7 cellular contexts compared by ENCODE assay signal in genomic region chr3:113948015-113948917, GRCh38. TPM values are rescaled to one million over a fixed set of nuclear protein-coding genes. Genes with fewer than 3 reads are reported as not detected.
A peak's percentile ranks its signal among the peaks of the same experiment; 100 is the strongest.
DNase-seq lines count a peak whose midpoint lies in the region; ATAC-seq and TF ChIP-seq lines count a peak whose summit lies in the region.

No MANE protein-coding gene starts in this region.

- H3K9me3 ChIP-seq in effector memory CD4-positive, alpha-beta T cell (ENCODE audit: control insufficient read depth, low read length): no peaks in the 10 kb centered on the region
- H3K9me3 ChIP-seq in muscle layer of duodenum (ENCODE audit: control insufficient read depth in 1 of 2, low read length in 2 of 2): no peaks in the 10 kb centered on the region
- no peaks in the 10 kb centered on the region for H3K9me3 ChIP-seq in thoracic aorta

- H3K4me3 ChIP-seq in effector memory CD4-positive, alpha-beta T cell (ENCODE audit: insufficient read depth, low read depth, low read length, poor library complexity, severe bottlenecking): peak overlapping the region; percentile 80
- H3K4me3 ChIP-seq in muscle layer of duodenum (ENCODE audit: low read depth in 1 of 2, low read length in 2 of 2) (peak overlapping the region; percentile 65 to 89), thoracic aorta (peak overlapping the region; percentile 86)

- peak overlapping the region; percentile 64 for H3K4me3 Mint-ChIP-seq in activated CD4-positive, alpha-beta T cell treated with anti-CD3 and anti-CD28 coated beads, Interleukin-2, amount 10 ng/mL, durations not matched to agents 24 days and 14 days

- H3K27me3 ChIP-seq in effector memory CD4-positive, alpha-beta T cell (replicated peaks; ENCODE audit: control insufficient read depth, insufficient read depth, low read length, poor library complexity, severe bottlenecking): no peaks in the 10 kb centered on the region
- H3K27me3 ChIP-seq in muscle layer of duodenum (ENCODE audit: low read depth, low read length) (no peaks in the 10 kb centered on the region), thoracic aorta (replicated peaks; ENCODE audit: insufficient read depth) (no peaks in the 10 kb centered on the region)

- peak; percentile 48 for DNase-seq in NCI-H1105 (lab: John Stamatoyannopoulos, UW)
- DNase-seq in activated CD4-positive, alpha-beta T cell treated with anti-CD3 and anti-CD28 coated beads, Interleukin-2, amount 10 ng/mL, durations not matched to agents 24 days and 14 days: peak; percentile 76
- DNase-seq in effector memory CD4-positive, alpha-beta T cell: peak; percentile 5 to 27 (median 9)
- no peak for DNase-seq in thoracic aorta (ENCODE audit: low spot score)

- no peaks in the 10 kb centered on the region for H3K36me3 ChIP-seq in effector memory CD4-positive, alpha-beta T cell (ENCODE audit: control insufficient read depth, insufficient read depth, low read length)
- H3K36me3 ChIP-seq in muscle layer of duodenum (ENCODE audit: control insufficient read depth in 1 of 2, insufficient read depth in 2 of 2, low read length in 2 of 2): no peaks in the 10 kb centered on the region
- no peaks in the 10 kb centered on the region for H3K36me3 ChIP-seq in thoracic aorta

- ATAC-seq in GM18502 (IDR thresholded peaks at IDR 0.05; ENCODE audit: poor library complexity, unreplicated experiment) (peak; percentile 48), HG02588 (IDR thresholded peaks at IDR 0.05; ENCODE audit: unreplicated experiment) (peak; percentile 46), thoracic aorta (ENCODE audit: insufficient number of reproducible peaks, low FRiP score, low read depth) (no peak)

- H3K9me3 Mint-ChIP-seq in activated CD4-positive, alpha-beta T cell treated with anti-CD3 and anti-CD28 coated beads, Interleukin-2, amount 10 ng/mL, durations not matched to agents 24 days and 14 days: no peaks in the 10 kb centered on the region

- H3K4me1 ChIP-seq in effector memory CD4-positive, alpha-beta T cell (ENCODE audit: control insufficient read depth, insufficient read depth, low read length, poor library complexity, severe bottlenecking): peaks cover 11% of the 10 kb centered on the region
- H3K4me1 ChIP-seq in muscle layer of duodenum (ENCODE audit: control insufficient read depth in 1 of 2, insufficient read depth in 2 of 2, low read length in 2 of 2): peaks cover 0 to 8% of the 10 kb centered on the region in 2 donors
- peaks cover 5 to 6% of the 10 kb centered on the region in 2 donors for H3K4me1 ChIP-seq in thoracic aorta (ENCODE audit: control insufficient read depth in 1 of 2, low read depth in 2 of 2)

- peaks cover 58% of the 10 kb centered on the region for H3K27me3 Mint-ChIP-seq in activated CD4-positive, alpha-beta T cell treated with anti-CD3 and anti-CD28 coated beads, Interleukin-2, amount 10 ng/mL, durations not matched to agents 24 days and 14 days

- H3K27ac ChIP-seq in effector memory CD4-positive, alpha-beta T cell (ENCODE audit: insufficient read depth, low read length, poor library complexity, severe bottlenecking): peak overlapping the region; percentile 20
- peak overlapping the region; percentile 14 for H3K27ac ChIP-seq in muscle layer of duodenum (ENCODE audit: low read length)
- H3K27ac ChIP-seq in thoracic aorta: peak overlapping the region; percentile 26 to 50

- no peak for TF ChIP-seq CTCF in thoracic aorta (IDR thresholded peaks at IDR 0.05)

- H3K27ac Mint-ChIP-seq in activated CD4-positive, alpha-beta T cell treated with anti-CD3 and anti-CD28 coated beads, Interleukin-2, amount 10 ng/mL, durations not matched to agents 24 days and 14 days: peak overlapping the region; percentile 50

- no peaks in the 10 kb centered on the region for H3K36me3 Mint-ChIP-seq in activated CD4-positive, alpha-beta T cell treated with anti-CD3 and anti-CD28 coated beads, Interleukin-2, amount 10 ng/mL, durations not matched to agents 24 days and 14 days (ENCODE audit: low read depth)

- intact Hi-C loops in activated CD4-positive, alpha-beta T cell treated with anti-CD3 and anti-CD28 coated beads, Interleukin-2, amount 10 ng/mL, durations not matched to agents 24 days and 14 days (cut with micrococcal nuclease): loop anchor here (1.0 to 5.0 kb wide), 2 partner anchors 108 to 201 kb away; partner anchors contain the start of genes ATP6V1A, CCDC191, NAA50 and QTRT2

- H3K4me1 Mint-ChIP-seq in activated CD4-positive, alpha-beta T cell treated with anti-CD3 and anti-CD28 coated beads, Interleukin-2, amount 10 ng/mL, durations not matched to agents 24 days and 14 days: peaks cover 11% of the 10 kb centered on the region

RNA-seq across cellular contexts. Expression of gene ZDHHC23, which starts 0.5 kb away (rescaled TPM):
- 1.9 and 2.4 TPM in 2 replicates for total RNA-seq in activated CD4-positive, alpha-beta T cell treated with anti-CD3 and anti-CD28 coated beads, Interleukin-2, amount 10 ng/mL, durations not matched to agents 24 days and 14 days
- total RNA-seq in thoracic aorta: 10 to 100 TPM in 1 of 2 donors, 1 to 10 TPM in 1; 6.3 to 13.1 TPM
